2 cellular contexts compared by ENCODE assay signal in the genomic region with DNA sequence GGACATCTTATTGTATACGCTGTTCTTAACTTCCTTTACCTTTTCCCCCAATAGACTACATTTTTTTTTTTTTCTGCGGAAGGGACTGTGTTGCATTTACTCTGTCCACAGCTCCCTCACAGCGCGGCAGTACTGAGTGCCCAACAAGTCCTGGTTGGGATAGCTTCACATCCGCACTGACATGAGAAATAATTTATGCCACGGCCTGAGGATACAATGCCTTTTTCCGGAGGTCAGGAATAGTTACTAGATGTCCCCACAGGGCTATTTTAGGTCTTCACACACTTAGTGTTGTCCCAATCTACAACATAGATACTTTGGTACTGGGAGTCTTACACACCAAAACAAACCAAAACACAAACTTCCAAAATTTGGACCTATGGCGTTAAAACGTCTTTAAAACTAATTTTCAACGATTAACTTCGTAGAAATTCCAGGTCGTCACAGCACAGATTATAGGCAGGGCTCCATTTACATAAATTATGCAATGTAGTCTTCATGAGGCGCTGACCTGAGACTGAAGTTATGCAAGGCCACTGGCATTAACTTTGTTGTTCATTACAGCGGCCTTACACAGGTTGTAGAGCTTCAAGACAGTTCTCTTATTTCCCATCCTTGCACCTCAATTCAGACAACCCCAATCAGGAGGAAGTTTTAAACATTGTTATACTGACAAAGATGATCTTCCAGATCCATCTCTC.
TF ChIP-seq lines count a peak whose summit lies in the region.

No MANE protein-coding gene starts in this region.

TF ChIP-seq in K562, 482 proteins besides CTCF, POLR2A, EP300 and RAD21 (continues in another document):
- TF ChIP-seq, protein P1, sequence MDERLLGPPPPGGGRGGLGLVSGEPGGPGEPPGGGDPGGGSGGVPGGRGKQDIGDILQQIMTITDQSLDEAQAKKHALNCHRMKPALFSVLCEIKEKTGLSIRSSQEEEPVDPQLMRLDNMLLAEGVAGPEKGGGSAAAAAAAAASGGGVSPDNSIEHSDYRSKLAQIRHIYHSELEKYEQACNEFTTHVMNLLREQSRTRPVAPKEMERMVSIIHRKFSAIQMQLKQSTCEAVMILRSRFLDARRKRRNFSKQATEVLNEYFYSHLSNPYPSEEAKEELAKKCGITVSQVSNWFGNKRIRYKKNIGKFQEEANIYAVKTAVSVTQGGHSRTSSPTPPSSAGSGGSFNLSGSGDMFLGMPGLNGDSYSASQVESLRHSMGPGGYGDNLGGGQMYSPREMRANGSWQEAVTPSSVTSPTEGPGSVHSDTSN (CRISPR knock-in tag; IDR thresholded peaks at IDR 0.05; ENCODE audit: low read depth), result no peak
- TF ChIP-seq, protein P1 (tag; conservative IDR thresholded peaks at IDR 0.05; ENCODE audit: low read depth), result peak; percentile 3; the same call in 1 of the 2 replicates
- TF ChIP-seq BRF1 (IDR thresholded peaks at IDR 0.05; ENCODE audit: borderline replicate concordance, extremely low read depth, insufficient read length), result no peak
- no peak for TF ChIP-seq TEAD1 (CRISPR knock-in tag; IDR thresholded peaks at IDR 0.05)
- TF ChIP-seq, protein P2, sequence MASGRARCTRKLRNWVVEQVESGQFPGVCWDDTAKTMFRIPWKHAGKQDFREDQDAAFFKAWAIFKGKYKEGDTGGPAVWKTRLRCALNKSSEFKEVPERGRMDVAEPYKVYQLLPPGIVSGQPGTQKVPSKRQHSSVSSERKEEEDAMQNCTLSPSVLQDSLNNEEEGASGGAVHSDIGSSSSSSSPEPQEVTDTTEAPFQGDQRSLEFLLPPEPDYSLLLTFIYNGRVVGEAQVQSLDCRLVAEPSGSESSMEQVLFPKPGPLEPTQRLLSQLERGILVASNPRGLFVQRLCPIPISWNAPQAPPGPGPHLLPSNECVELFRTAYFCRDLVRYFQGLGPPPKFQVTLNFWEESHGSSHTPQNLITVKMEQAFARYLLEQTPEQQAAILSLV (tag; IDR thresholded peaks at IDR 0.05), result 0 out of 2 replicates have a peak, but pooled peaks have one; percentile 15
- TF ChIP-seq NR2C1 (IDR thresholded peaks at IDR 0.05), result 0 out of 2 replicates have a peak, but pooled peaks have one; percentile 6
- TF ChIP-seq NR2C1 (tag; IDR thresholded peaks at IDR 0.05), result no peak
- 0 out of 2 replicates have a peak, but pooled peaks have one; percentile 23 for TF ChIP-seq ZEB2 (IDR thresholded peaks at IDR 0.05)
- no peak for TF ChIP-seq MECOM (CRISPR knock-in tag; IDR thresholded peaks at IDR 0.05)
- TF ChIP-seq LCOR (CRISPR knock-in tag; IDR thresholded peaks at IDR 0.05), result no peak
- TF ChIP-seq NFRKB (IDR thresholded peaks at IDR 0.05; ENCODE audit: low read depth), result 0 out of 2 replicates have a peak, but pooled peaks have one; percentile 75
- TF ChIP-seq HBP1 (CRISPR knock-in tag; IDR thresholded peaks at IDR 0.05), result no peak
- TF ChIP-seq ZNF778 (CRISPR knock-in tag; IDR thresholded peaks at IDR 0.05), result no peak
- no peak for TF ChIP-seq ZNF311 (CRISPR knock-in tag; IDR thresholded peaks at IDR 0.05)
- 0 out of 2 replicates have a peak, but pooled peaks have one; percentile 4 for TF ChIP-seq ZNF584 (CRISPR knock-in tag; IDR thresholded peaks at IDR 0.05; ENCODE audit: low read depth)
- no peak for TF ChIP-seq TSC22D4 (tag; IDR thresholded peaks at IDR 0.05)
- no peak for TF ChIP-seq MYC (IDR thresholded peaks at IDR 0.05; ENCODE audit: low read depth, low read length)
- 0 out of 2 replicates have a peak, but pooled peaks have one; percentile 12 for TF ChIP-seq MYC (CRISPR knock-in tag; IDR thresholded peaks at IDR 0.05; ENCODE audit: borderline replicate concordance, low read depth)
- TF ChIP-seq RNF2 (IDR thresholded peaks at IDR 0.05), result no peak
- TF ChIP-seq PHB2 (IDR thresholded peaks at IDR 0.05; ENCODE audit: low read depth), result no peak
- TF ChIP-seq SRSF9 (IDR thresholded peaks at IDR 0.05; ENCODE audit: borderline replicate concordance, low read depth, low read length), result no peak
- TF ChIP-seq, protein P3, sequence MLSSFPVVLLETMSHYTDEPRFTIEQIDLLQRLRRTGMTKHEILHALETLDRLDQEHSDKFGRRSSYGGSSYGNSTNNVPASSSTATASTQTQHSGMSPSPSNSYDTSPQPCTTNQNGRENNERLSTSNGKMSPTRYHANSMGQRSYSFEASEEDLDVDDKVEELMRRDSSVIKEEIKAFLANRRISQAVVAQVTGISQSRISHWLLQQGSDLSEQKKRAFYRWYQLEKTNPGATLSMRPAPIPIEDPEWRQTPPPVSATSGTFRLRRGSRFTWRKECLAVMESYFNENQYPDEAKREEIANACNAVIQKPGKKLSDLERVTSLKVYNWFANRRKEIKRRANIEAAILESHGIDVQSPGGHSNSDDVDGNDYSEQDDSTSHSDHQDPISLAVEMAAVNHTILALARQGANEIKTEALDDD (IDR thresholded peaks at IDR 0.05), result 0 out of 2 replicates have a peak, but pooled peaks have one; percentile 6

TF ChIP-seq in HepG2, 621 proteins besides CTCF, POLR2A, EP300 and RAD21 (continues in another document):
- TF ChIP-seq ZNF615 (CRISPR knock-in tag; IDR thresholded peaks at IDR 0.05; ENCODE audit: borderline replicate concordance) (no peak), ZNF674 (CRISPR knock-in tag; IDR thresholded peaks at IDR 0.05; ENCODE audit: low read depth) (no peak), ZNF7 (CRISPR knock-in tag; IDR thresholded peaks at IDR 0.05) (no peak), ZNF343 (CRISPR knock-in tag; IDR thresholded peaks at IDR 0.05) (no peak), ZNF382 (CRISPR knock-in tag; IDR thresholded peaks at IDR 0.05; ENCODE audit: borderline replicate concordance) (no peak), STAG1 (CRISPR knock-in tag; IDR thresholded peaks at IDR 0.05) (no peak), ZFYVE20 (CRISPR knock-in tag; IDR thresholded peaks at IDR 0.05; ENCODE audit: borderline replicate concordance, low read depth) (no peak), JUN (CRISPR knock-in tag; IDR thresholded peaks at IDR 0.05) (0 out of 2 replicates have a peak, but pooled peaks have one; percentile 11), PHB2 (IDR thresholded peaks at IDR 0.05; ENCODE audit: partially characterized antibody) (no peak), ZNF737 (CRISPR knock-in tag; IDR thresholded peaks at IDR 0.05; ENCODE audit: borderline replicate concordance) (no peak), REL (CRISPR knock-in tag; conservative IDR thresholded peaks at IDR 0.05) (no peak), ZKSCAN1 (IDR thresholded peaks at IDR 0.05; ENCODE audit: low read length) (no peak), ATF7-NPFF (CRISPR knock-in tag; IDR thresholded peaks at IDR 0.05; ENCODE audit: low read depth) (no peak), ZNF136 (CRISPR knock-in tag; IDR thresholded peaks at IDR 0.05; ENCODE audit: low read depth) (no peak), SMAD3 (CRISPR knock-in tag; IDR thresholded peaks at IDR 0.05) (peak; percentile 38; the same call in 1 of the 2 replicates), ZNF20 (CRISPR knock-in tag; IDR thresholded peaks at IDR 0.05) (no peak), CHD4 (IDR thresholded peaks at IDR 0.05; ENCODE audit: borderline replicate concordance, low read length) (no peak), PRMT3 (CRISPR knock-in tag; IDR thresholded peaks at IDR 0.05; ENCODE audit: borderline replicate concordance, low read depth) (no peak), RARA (CRISPR knock-in tag; IDR thresholded peaks at IDR 0.05) (no peak), ZNF274 (CRISPR knock-in tag; IDR thresholded peaks at IDR 0.05) (no peak), MEIS2 (CRISPR knock-in tag; IDR thresholded peaks at IDR 0.05) (no peak), MED13 (CRISPR knock-in tag; IDR thresholded peaks at IDR 0.05) (no peak), ATF1 (CRISPR knock-in tag; IDR thresholded peaks at IDR 0.05) (no peak), AHR (CRISPR knock-in tag; IDR thresholded peaks at IDR 0.05) (no peak), NONO (IDR thresholded peaks at IDR 0.05) (no peak), NONO (CRISPR knock-in tag; conservative IDR thresholded peaks at IDR 0.05) (no peak), ARID2 (CRISPR knock-in tag; IDR thresholded peaks at IDR 0.05; ENCODE audit: borderline replicate concordance) (no peak), CREB1 (IDR thresholded peaks at IDR 0.05) (no peak), CREB1 (CRISPR knock-in tag; IDR thresholded peaks at IDR 0.05) (peak; percentile 7; the same call in 1 of the 2 replicates), AKAP8 (CRISPR knock-in tag; IDR thresholded peaks at IDR 0.05) (no peak), RXRA (CRISPR knock-in tag; IDR thresholded peaks at IDR 0.05) (no peak), TIGD3 (CRISPR knock-in tag; IDR thresholded peaks at IDR 0.05; ENCODE audit: borderline replicate concordance) (peak; percentile 32; the same call in 1 of the 2 replicates), JDP2 (CRISPR knock-in tag; IDR thresholded peaks at IDR 0.05; ENCODE audit: borderline replicate concordance) (no peak), ZFP36L1 (CRISPR knock-in tag; IDR thresholded peaks at IDR 0.05) (no peak)
- TF ChIP-seq, protein P4, sequence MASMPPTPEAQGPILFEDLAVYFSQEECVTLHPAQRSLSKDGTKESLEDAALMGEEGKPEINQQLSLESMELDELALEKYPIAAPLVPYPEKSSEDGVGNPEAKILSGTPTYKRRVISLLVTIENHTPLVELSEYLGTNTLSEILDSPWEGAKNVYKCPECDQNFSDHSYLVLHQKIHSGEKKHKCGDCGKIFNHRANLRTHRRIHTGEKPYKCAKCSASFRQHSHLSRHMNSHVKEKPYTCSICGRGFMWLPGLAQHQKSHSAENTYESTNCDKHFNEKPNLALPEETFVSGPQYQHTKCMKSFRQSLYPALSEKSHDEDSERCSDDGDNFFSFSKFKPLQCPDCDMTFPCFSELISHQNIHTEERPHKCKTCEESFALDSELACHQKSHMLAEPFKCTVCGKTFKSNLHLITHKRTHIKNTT (CRISPR knock-in tag; IDR thresholded peaks at IDR 0.05), result no peak
- TF ChIP-seq, protein P1 (CRISPR knock-in tag; IDR thresholded peaks at IDR 0.05), result no peak
- TF ChIP-seq, protein P5, sequence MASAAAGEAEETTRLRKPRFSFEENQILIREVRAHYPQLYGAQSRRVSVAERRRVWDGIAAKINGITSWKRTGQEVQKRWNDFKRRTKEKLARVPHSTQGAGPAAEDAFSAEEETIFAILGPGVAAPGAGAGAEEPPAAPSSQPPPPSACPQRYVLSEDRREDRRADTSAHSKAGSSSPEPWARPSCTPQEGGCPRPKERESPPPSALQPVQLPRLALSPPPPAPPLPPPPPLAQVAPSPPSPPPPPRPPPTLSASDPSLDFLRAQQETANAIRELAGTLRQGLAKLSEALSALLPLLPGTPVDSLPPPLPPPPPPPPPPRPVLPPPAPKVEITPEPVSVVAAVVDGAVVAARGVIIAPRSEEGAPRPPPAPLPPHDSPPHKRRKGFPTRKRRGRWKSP (CRISPR knock-in tag; IDR thresholded peaks at IDR 0.05), result no peak
- TF ChIP-seq, protein P6, sequence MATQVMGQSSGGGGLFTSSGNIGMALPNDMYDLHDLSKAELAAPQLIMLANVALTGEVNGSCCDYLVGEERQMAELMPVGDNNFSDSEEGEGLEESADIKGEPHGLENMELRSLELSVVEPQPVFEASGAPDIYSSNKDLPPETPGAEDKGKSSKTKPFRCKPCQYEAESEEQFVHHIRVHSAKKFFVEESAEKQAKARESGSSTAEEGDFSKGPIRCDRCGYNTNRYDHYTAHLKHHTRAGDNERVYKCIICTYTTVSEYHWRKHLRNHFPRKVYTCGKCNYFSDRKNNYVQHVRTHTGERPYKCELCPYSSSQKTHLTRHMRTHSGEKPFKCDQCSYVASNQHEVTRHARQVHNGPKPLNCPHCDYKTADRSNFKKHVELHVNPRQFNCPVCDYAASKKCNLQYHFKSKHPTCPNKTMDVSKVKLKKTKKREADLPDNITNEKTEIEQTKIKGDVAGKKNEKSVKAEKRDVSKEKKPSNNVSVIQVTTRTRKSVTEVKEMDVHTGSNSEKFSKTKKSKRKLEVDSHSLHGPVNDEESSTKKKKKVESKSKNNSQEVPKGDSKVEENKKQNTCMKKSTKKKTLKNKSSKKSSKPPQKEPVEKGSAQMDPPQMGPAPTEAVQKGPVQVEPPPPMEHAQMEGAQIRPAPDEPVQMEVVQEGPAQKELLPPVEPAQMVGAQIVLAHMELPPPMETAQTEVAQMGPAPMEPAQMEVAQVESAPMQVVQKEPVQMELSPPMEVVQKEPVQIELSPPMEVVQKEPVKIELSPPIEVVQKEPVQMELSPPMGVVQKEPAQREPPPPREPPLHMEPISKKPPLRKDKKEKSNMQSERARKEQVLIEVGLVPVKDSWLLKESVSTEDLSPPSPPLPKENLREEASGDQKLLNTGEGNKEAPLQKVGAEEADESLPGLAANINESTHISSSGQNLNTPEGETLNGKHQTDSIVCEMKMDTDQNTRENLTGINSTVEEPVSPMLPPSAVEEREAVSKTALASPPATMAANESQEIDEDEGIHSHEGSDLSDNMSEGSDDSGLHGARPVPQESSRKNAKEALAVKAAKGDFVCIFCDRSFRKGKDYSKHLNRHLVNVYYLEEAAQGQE (IDR thresholded peaks at IDR 0.05; ENCODE audit: borderline replicate concordance in 1 of 2, low read depth in 1 of 2, low read length in 2 of 2), result no peak
